In the genomic region with DNA sequence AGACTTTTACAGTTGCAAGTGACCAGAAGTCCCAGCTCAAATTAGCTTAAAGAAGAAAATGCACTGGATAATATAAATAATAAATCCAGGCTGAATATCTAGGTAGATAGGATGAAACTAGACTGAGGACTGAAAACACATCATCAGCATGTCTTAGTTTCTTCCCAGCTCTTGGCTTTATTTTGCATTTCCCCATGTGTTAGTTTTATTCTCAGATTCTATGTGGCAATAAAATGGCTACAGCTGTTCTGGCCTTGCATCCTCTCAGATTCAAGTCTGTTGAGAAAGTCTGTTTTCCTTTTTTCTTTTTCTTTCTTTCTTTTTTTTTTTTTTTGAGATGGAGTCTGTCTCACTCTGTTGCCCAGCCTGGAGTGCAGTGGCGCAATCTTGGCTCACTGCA, we compare ENCODE assay signal across 24 cellular contexts.
"Had no signal": no experiment of that assay in that cellular context is flagged by ENCODE, and none has a peak within 500 bp of the region (broad histone marks: within the 10 kb centered on the region; RNA-seq: fewer than 3 reads in every experiment).

No MANE protein-coding gene starts in this region.

- DNase-seq: activated B cell treated with CpG ODN at 0.5 μM for 24 hours; activated CD4-positive, alpha-beta T cell treated with anti-CD3 and anti-CD28 coated beads for 1 hour; activated CD4-positive, alpha-beta T cell treated with anti-CD3 and anti-CD28 coated beads, Interleukin-2, amount 10 ng/mL, durations not matched to agents 24 days and 14 days; activated CD4-positive, alpha-beta T cell treated with anti-CD3 and anti-CD28 coated beads, Interleukin-2, amount 50 U/mL, for 48 hours; activated CD8-positive, alpha-beta memory T cell treated with anti-CD3 and anti-CD28 coated beads, Interleukin-2, amount 10 ng/mL, durations not matched to agents 7 days and 5 days; activated effector memory CD4-positive, alpha-beta T cell treated with Interleukin-2 at 50 U/mL for 16 hours; activated naive CD4-positive, alpha-beta T cell; activated T-cell treated with anti-CD3 and anti-CD28 coated beads, Interleukin-2, amount 50 U/mL, for 24 hours; aorta; central memory CD4-positive, alpha-beta T cell; IMR-90; Kasumi-1; KBM-7; NCI-H1092; NCI-H1417; NCI-H1930; NCI-H446; NCI-H524 treated with DMSO at 0.1 percent for 48 hours; NCI-H774; NK-92 treated with Interleukin-12 subunit alpha and Interleukin-12 subunit beta, amount 100 ng/mL, for 24 hours; PC-3; SHP77 had no signal

- H3K4me3 ChIP-seq: SJSA1 had no signal

- H3K27ac ChIP-seq: SJSA1 had no signal

- H3K4me1 ChIP-seq: SJSA1 had no signal

- H3K36me3 ChIP-seq: SJSA1 had no signal

- ATAC-seq: activated CD8-positive, alpha-beta memory T cell treated with anti-CD3 and anti-CD28 coated beads, Interleukin-2, amount 10 ng/mL, durations not matched to agents 7 days and 5 days; PC-3; SK-N-SH treated with all-trans-retinoic acid at 6 μM for 48 hours had no signal
